In the genomic region with DNA sequence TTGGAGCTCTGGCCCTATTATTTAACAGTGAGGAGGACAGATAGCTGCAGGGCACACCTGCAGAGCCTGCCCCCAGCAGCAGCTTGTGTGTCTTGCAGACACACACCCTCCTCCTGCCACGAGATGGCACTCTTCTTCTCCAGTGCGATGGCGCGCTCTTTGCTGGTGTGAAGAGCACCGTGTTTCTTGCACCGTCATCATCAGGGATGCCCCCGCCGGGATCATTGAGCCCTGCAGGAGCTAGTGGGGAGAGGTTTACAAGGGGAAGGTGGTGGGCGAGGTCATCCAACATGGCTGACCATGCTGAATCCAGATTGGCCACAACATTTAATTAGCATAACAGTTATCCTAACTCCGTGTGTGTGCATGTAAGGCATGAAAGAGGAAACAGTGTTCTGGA, we compare ENCODE assay signal across 8 cellular contexts.
DNase-seq lines count a peak whose midpoint lies in the region; ATAC-seq, FAIRE-seq and TF ChIP-seq lines count a peak whose summit lies in the region.

No MANE protein-coding gene starts in this region.

- TF ChIP-seq CTCF in D721Med (IDR thresholded peaks at IDR 0.05; ENCODE audit: insufficient read depth, missing control alignments), result peak; percentile 83
- TF ChIP-seq CTCF in endothelial cell (IDR thresholded peaks at IDR 0.05; ENCODE audit: unreplicated experiment), result peak; percentile 33

- peaks cover 17% of the 10 kb centered on the region for H3K27me3 Mint-ChIP-seq in endothelial cell (ENCODE audit: unreplicated experiment)

- ATAC-seq in GM21367 (IDR thresholded peaks at IDR 0.05; ENCODE audit: unreplicated experiment) (peak; percentile 99), HG03575 (IDR thresholded peaks at IDR 0.05; ENCODE audit: extremely low read depth, insufficient number of reproducible peaks, low FRiP score, unreplicated experiment) (peak; percentile 82)

- FAIRE-seq in D721Med (lab: Jason Lieb, UNC), result no peak

- peaks cover 68% of the 10 kb centered on the region for H3K36me3 Mint-ChIP-seq in endothelial cell (ENCODE audit: low read depth, unreplicated experiment)

- H3K9me3 Mint-ChIP-seq in endothelial cell (ENCODE audit: unreplicated experiment), result no peaks in the 10 kb centered on the region

- H3K4me1 Mint-ChIP-seq in endothelial cell (ENCODE audit: unreplicated experiment), result peaks cover 3% of the 10 kb centered on the region

- DNase-seq in D721Med (ENCODE audit: insufficient read length, low spot score) (peak; percentile 70), NCI-H774 (lab: John Stamatoyannopoulos, UW) (peak; percentile 98), endothelial cell (ENCODE audit: low spot score) (peak; percentile 59), mucosa of gallbladder (ENCODE audit: low spot score) (peak; percentile 82)
- DNase-seq in activated CD8-positive, alpha-beta memory T cell treated with anti-CD3 and anti-CD28 coated beads for 24 hours, result peak; percentile 79
- DNase-seq in stimulated activated CD8-positive, alpha-beta memory T cell treated with anti-CD3 and anti-CD28 coated beads, Interleukin-7, amount 100 ng/mL, for 24 hours (ENCODE audit: low read depth), result peak; percentile 33

- no peak overlapping the region for H3K4me3 Mint-ChIP-seq in endothelial cell (ENCODE audit: unreplicated experiment)

- H3K27ac Mint-ChIP-seq in endothelial cell (ENCODE audit: unreplicated experiment), result peak overlapping the region; percentile 82

Comparison
In these comparisons a context has a peak if more than half of its experiments do, and no peak if none do; other contexts are left out.
1. Peak in every context shown above with its lines: DNase-seq and ATAC-seq.
2. DNase-seq: peak in every context shown above with its lines; median percentile 98 in NCI-H774; 82 in mucosa of gallbladder; 79 in activated CD8-positive, alpha-beta memory T cell treated with anti-CD3 and anti-CD28 coated beads for 24 hours; 70 in D721Med; 59 in endothelial cell; 33 in stimulated activated CD8-positive, alpha-beta memory T cell treated with anti-CD3 and anti-CD28 coated beads, Interleukin-7, amount 100 ng/mL, for 24 hours.